14 cellular contexts compared by ENCODE assay signal in genomic region chr15:100941536-100941935, GRCh38. TPM values are rescaled to one million over a fixed set of nuclear protein-coding genes. Genes with fewer than 3 reads are reported as not detected.
DNase-seq lines count a peak whose midpoint lies in the region; ATAC-seq, FAIRE-seq and TF ChIP-seq lines count a peak whose summit lies in the region.
"Had no signal": no experiment of that assay in that cellular context is flagged by ENCODE, and none has a peak within 500 bp of the region (broad histone marks: within the 10 kb centered on the region; RNA-seq: fewer than 3 reads in every experiment).

No MANE protein-coding gene starts in this region.

- H3K9me3 ChIP-seq in right lobe of liver (no peaks in the 10 kb centered on the region), HepG2 (ENCODE audit: low read length) (no peaks in the 10 kb centered on the region)

- H3K9ac ChIP-seq in HepG2 (ENCODE audit: insufficient read depth, low read depth, low read length) = no peak overlapping the region

- ATAC-seq in right lobe of liver (peak in 3 of 4 donors; percentile 9 to 30 (median 22)), HepG2 (no peak), HG02588 (IDR thresholded peaks at IDR 0.05; ENCODE audit: unreplicated experiment) (peak; percentile 55), HG03460 (IDR thresholded peaks at IDR 0.05; ENCODE audit: unreplicated experiment) (peak; percentile 60)

- H3K4me2 ChIP-seq in HepG2 (ENCODE audit: low read depth, low read length) = no peak overlapping the region

- intact Hi-C loops in right lobe of liver (cut with DNase I) (no loop called here), HepG2 (cut with micrococcal nuclease; ENCODE audit: unreplicated experiment) (no loop called here)

- BruUV-seq in HepG2 (replicated peaks; lab: Mats Ljungman, UMichigan) = no TSS peak

- TF ChIP-seq EP300 in HepG2 (IDR thresholded peaks at IDR 0.05; ENCODE audit: low read depth in 2 of 2, low read length in 2 of 2) (no peak), HepG2 (CRISPR knock-in tag; IDR thresholded peaks at IDR 0.05; ENCODE audit: borderline replicate concordance) (no peak)

- no peak for TF ChIP-seq CTCF in right lobe of liver (IDR thresholded peaks at IDR 0.05)
- no peak for TF ChIP-seq CTCF in HepG2 (CRISPR knock-in tag; IDR thresholded peaks at IDR 0.05)

- H3K36me3 ChIP-seq in right lobe of liver (no peaks in the 10 kb centered on the region), HepG2 (replicated peaks in 1 of 2; ENCODE audit: control insufficient read depth in 1 of 2, insufficient read depth in 2 of 2, low read length in 2 of 2) (no peaks in the 10 kb centered on the region)

- no peak for TF ChIP-seq RAD21 in HepG2 (CRISPR knock-in tag; IDR thresholded peaks at IDR 0.05)

- no peak overlapping the region for H3K27ac ChIP-seq in right lobe of liver
- H3K27ac ChIP-seq in HepG2 (ENCODE audit: extremely low read length, insufficient read depth, low read length) = no peak overlapping the region

- FAIRE-seq in HepG2 (lab: Jason Lieb, UNC) = no peak
- FAIRE-seq: A204.1, endometrium had no signal

- H2AFZ ChIP-seq in HepG2 (ENCODE audit: low read length) = no peak overlapping the region

- POLR2A ChIA-PET in HepG2 (lab: Yijun Ruan, JAX) = no interaction called here

- H3K27me3 ChIP-seq in right lobe of liver = no peaks in the 10 kb centered on the region
- peaks cover 1 to 53% of the 10 kb centered on the region in 2 experiments; a peak in 4 of 5 replicates for H3K27me3 ChIP-seq in HepG2 (ENCODE audit: control insufficient read depth in 1 of 2, insufficient read depth in 2 of 2, low read length in 2 of 2)

- TF ChIP-seq POLR2A in right lobe of liver (IDR thresholded peaks at IDR 0.05) (no peak), HepG2 (IDR thresholded peaks at IDR 0.05; ENCODE audit: insufficient read depth in 1 of 2, low read depth in 2 of 2, low read length in 2 of 2) (no peak)

- DNase-seq in right lobe of liver (no peak), HepG2 (ENCODE audit: low spot score) (no peak), activated gamma-delta T cell (lab: John Stamatoyannopoulos, UW) (no peak), NCI-H345 (lab: John Stamatoyannopoulos, UW) (no peak), HPDE6-E6E7 (ENCODE audit: extremely low spot score) (no peak)
- DNase-seq in NK-92 treated with Interleukin-12 subunit alpha and Interleukin-12 subunit beta, amount 100 ng/mL, for 24 hours (lab: John Stamatoyannopoulos, UW) = no peak
- DNase-seq: aorta, EL, HCEC 1CT had no signal

- no peaks in the 10 kb centered on the region for H3K79me2 ChIP-seq in HepG2 (ENCODE audit: insufficient read depth, low read length)

- in situ Hi-C loops in HepG2 (cut with HindIII; ENCODE audit: extremely low pct_ligation_motif_present, low pct_unique_long_range_greater_than_20kb) = no loop called here

- no peaks in the 10 kb centered on the region for H3K4me1 ChIP-seq in right lobe of liver
- H3K4me1 ChIP-seq in HepG2 (ENCODE audit: insufficient read depth, low read length) = no peaks in the 10 kb centered on the region

- CTCF ChIA-PET in HepG2 (lab: Yijun Ruan, JAX; ENCODE audit: low intra/inter-chr PET ratio, low total read pairs) = no interaction called here

- H4K20me1 ChIP-seq in HepG2 (ENCODE audit: insufficient read depth, low read length) = no peaks in the 10 kb centered on the region

- WGBS in right lobe of liver (ENCODE audit: insufficient coverage, low coverage, low lambda C conversion rate, missing lambda C conversion rate) = no CpG with 5 or more reads among the region's 10 CpGs
- WGBS in HepG2 (ENCODE audit: low lambda C conversion rate) = no CpG with 5 or more reads among the region's 10 CpGs

- no peak overlapping the region for H3K4me3 ChIP-seq in right lobe of liver
- H3K4me3 ChIP-seq in HepG2 (replicated peaks in 1 of 3; ENCODE audit: insufficient read depth in 1 of 3, low read depth in 2 of 3, low read length in 3 of 3) = no peak overlapping the region
- H3K4me3 ChIP-seq: skin epidermis had no signal

TF ChIP-seq in HepG2, 621 proteins besides CTCF, POLR2A, EP300 and RAD21:
- no peak for TF ChIP-seq HCFC1 (IDR thresholded peaks at IDR 0.05; ENCODE audit: low read depth, low read length)
- TF ChIP-seq MYNN (CRISPR knock-in tag; IDR thresholded peaks at IDR 0.05; ENCODE audit: low read depth) = no peak
- TF ChIP-seq CEBPZ (IDR thresholded peaks at IDR 0.05; ENCODE audit: low read length) = no peak
- no peak for TF ChIP-seq KDM1A (CRISPR knock-in tag; IDR thresholded peaks at IDR 0.05)
- no peak for TF ChIP-seq DDIT3 (CRISPR knock-in tag; IDR thresholded peaks at IDR 0.05)
- no peak for TF ChIP-seq ZNF772 (CRISPR knock-in tag; IDR thresholded peaks at IDR 0.05)

RNA-seq across cellular contexts. Expression of gene LRRK1, which starts 22.4 kb away (rescaled TPM):
- total RNA-seq in right lobe of liver (1 to 10 TPM in 5 of 6 experiments, under 1 TPM in 1; 0.93 to 3.6 (median 2.5) TPM), HepG2 (2016; rRNA removed; fragmentation: Illumina TruSeq; extraction: Trizol) (0.07 and 0.13 TPM in 2 replicates)
- 0.26 and 0.30 TPM in 2 replicates for total RNA-seq in HepG2 (2016; cell fraction: cytosol; rRNA removed; fragmentation: Illumina TruSeq; extraction: Trizol; ENCODE audit: low read depth)
- 0.09 and 0.12 TPM in 2 replicates for total RNA-seq in HepG2 (2016; cell fraction: insoluble cytoplasmic fraction; rRNA removed; fragmentation: Illumina TruSeq; extraction: Trizol)
- 0.31 and 0.37 TPM in 2 replicates for total RNA-seq in HepG2 (2016; cell fraction: membrane; rRNA removed; fragmentation: Illumina TruSeq; extraction: Trizol)
- 0.22 and 0.28 TPM in 2 replicates for total RNA-seq in HepG2 (2016; cell fraction: nucleus; rRNA removed; fragmentation: Illumina TruSeq; extraction: Trizol)
- polyA plus RNA-seq in HepG2 (2011; rRNA removed) = 0.71 and 1.2 TPM in 2 replicates
- polyA plus RNA-seq in HepG2 (2011; cell fraction: cytosol; rRNA removed) = 0.46 and 0.68 TPM in 2 replicates
- polyA plus RNA-seq in HepG2 (2011; cell fraction: nucleus; rRNA removed) = 1.00 and 1.5 TPM in 2 replicates
- polyA plus RNA-seq in HepG2 (2012) = 0.38 and 0.51 TPM in 2 replicates
- 0.01 TPM in 1 of 2 replicates, not detected in the other for polyA plus RNA-seq in HepG2 (2016; cell fraction: cytosol; fragmentation: Illumina TruSeq; extraction: Trizol; ENCODE audit: low read depth)
- polyA plus RNA-seq in HepG2 (2016; cell fraction: insoluble cytoplasmic fraction; fragmentation: Illumina TruSeq; extraction: Trizol; ENCODE audit: low read depth) = not detected in 2 replicates
- 0.02 TPM in 1 of 2 replicates, not detected in the other for polyA plus RNA-seq in HepG2 (2016; cell fraction: membrane; fragmentation: Illumina TruSeq; extraction: Trizol; ENCODE audit: low read depth)
- 0.04 TPM in 1 of 2 replicates, not detected in the other for polyA plus RNA-seq in HepG2 (2016; cell fraction: nucleus; fragmentation: Illumina TruSeq; extraction: Trizol; ENCODE audit: insufficient read depth, low read depth)
- 2.8 and 25.2 TPM in 2 replicates for polyA minus RNA-seq in HepG2 (2011; rRNA and poly(A)+ RNA removed; ENCODE audit: low replicate concordance)
- polyA minus RNA-seq in HepG2 (2011; cell fraction: cytosol; rRNA and poly(A)+ RNA removed) = 0.89 and 1.2 TPM in 2 replicates
- 0.75 and 2.2 TPM in 2 replicates for polyA minus RNA-seq in HepG2 (2011; cell fraction: nucleus; rRNA and poly(A)+ RNA removed)
